In genomic region chr15:87038404-87038803, GRCh38 we compare ENCODE assay signal across 1 cellular context.
TF ChIP-seq lines count a peak whose summit lies in the region.

No MANE protein-coding gene starts in this region.

TF ChIP-seq in SK-N-SH, 30 proteins besides CTCF, POLR2A, EP300 and RAD21 (continued from another document):
- no peak for TF ChIP-seq REST (IDR thresholded peaks at IDR 0.05; ENCODE audit: low read depth, low read length)
- TF ChIP-seq TCF12 (IDR thresholded peaks at IDR 0.05): no peak
- no peak for TF ChIP-seq FOXM1 (IDR thresholded peaks at IDR 0.05; ENCODE audit: low read depth)
- no peak for TF ChIP-seq RFX5 (IDR thresholded peaks at IDR 0.05; ENCODE audit: low read length)
- no peak for TF ChIP-seq SIN3A (IDR thresholded peaks at IDR 0.05; ENCODE audit: borderline replicate concordance, low read depth, low read length)
- TF ChIP-seq ELF1 (IDR thresholded peaks at IDR 0.05): no peak
- no peak for TF ChIP-seq TEAD4 (IDR thresholded peaks at IDR 0.05; ENCODE audit: borderline replicate concordance, insufficient read depth)
- TF ChIP-seq ZBTB33 (IDR thresholded peaks at IDR 0.05; ENCODE audit: borderline replicate concordance, low read depth): no peak
- no peak for TF ChIP-seq MEF2A (IDR thresholded peaks at IDR 0.05; ENCODE audit: borderline replicate concordance, low read depth)
- no peak for TF ChIP-seq USF1 (IDR thresholded peaks at IDR 0.05; ENCODE audit: borderline replicate concordance, low read depth)
- no peak for TF ChIP-seq JUND (IDR thresholded peaks at IDR 0.05)
- TF ChIP-seq FOSL2 (IDR thresholded peaks at IDR 0.05; ENCODE audit: borderline replicate concordance, low read depth): no peak
- no peak for TF ChIP-seq CHD2 (IDR thresholded peaks at IDR 0.05; ENCODE audit: low read length, partially characterized antibody)
- TF ChIP-seq NFIC (IDR thresholded peaks at IDR 0.05; ENCODE audit: borderline replicate concordance): no peak
